Comparison of ENCODE assay signal across 1 cellular context in genomic region chr11:2377511-2378443, GRCh38.
TF ChIP-seq lines count a peak whose summit lies in the region.

No MANE protein-coding gene starts in this region.

TF ChIP-seq in HCT116, 20 proteins besides CTCF, POLR2A, EP300 and RAD21:
- TF ChIP-seq REST (IDR thresholded peaks at IDR 0.05; ENCODE audit: low read depth): no peak
- TF ChIP-seq ATF3 (IDR thresholded peaks at IDR 0.05): no peak
- TF ChIP-seq MAX (IDR thresholded peaks at IDR 0.05): no peak
- TF ChIP-seq SIN3A (IDR thresholded peaks at IDR 0.05; ENCODE audit: low read depth): no peak
- peak; percentile 93 for TF ChIP-seq ZFX (IDR thresholded peaks at IDR 0.05)
- no peak for TF ChIP-seq YY1 (IDR thresholded peaks at IDR 0.05; ENCODE audit: extremely low read depth, insufficient replicate concordance, low read depth, low read length)
- TF ChIP-seq TCF7L2 (IDR thresholded peaks at IDR 0.05; ENCODE audit: borderline replicate concordance, extremely low read depth, insufficient read depth, insufficient read length): peak; percentile 46
